Comparison of ENCODE assay signal across 22 cellular contexts in genomic region chr9:79568337-79569084, GRCh38. TPM values are rescaled to one million over a fixed set of nuclear protein-coding genes. Genes with fewer than 3 reads are reported as not detected.
DNase-seq lines count a peak whose midpoint lies in the region; ATAC-seq and TF ChIP-seq lines count a peak whose summit lies in the region.
"Had no signal": no experiment of that assay in that cellular context is flagged by ENCODE, and none has a peak within 500 bp of the region (broad histone marks: within the 10 kb centered on the region; RNA-seq: fewer than 3 reads in every experiment).

No MANE protein-coding gene starts in this region.

- H3K9ac ChIP-seq in DND-41 (ENCODE audit: low read depth, low read length) (no peak overlapping the region), smooth muscle cell (ENCODE audit: low read depth) (no peak overlapping the region)

- H3K27ac ChIP-seq in DND-41 (ENCODE audit: low read length) (no peak overlapping the region), OCI-LY7 (ENCODE audit: low read depth, low read length, poor library complexity, severe bottlenecking) (peak overlapping the region; percentile 41), smooth muscle cell (ENCODE audit: low read depth) (no peak overlapping the region)
- H3K27ac ChIP-seq: epithelial cell of prostate, gastrocnemius medialis, prostate gland, upper lobe of left lung had no signal

- H3K36me3 ChIP-seq in DND-41 (ENCODE audit: insufficient read depth, low read length) (no peaks in the 10 kb centered on the region), OCI-LY7 (ENCODE audit: insufficient read depth, low read length) (no peaks in the 10 kb centered on the region; the same call in 1 of the 2 replicates), smooth muscle cell (ENCODE audit: low read depth) (no peaks in the 10 kb centered on the region)
- H3K36me3 ChIP-seq: gastrocnemius medialis, prostate gland, upper lobe of left lung had no signal

- peaks cover 2% of the 10 kb centered on the region; the same call in 1 of the 2 replicates for H4K20me1 ChIP-seq in DND-41 (ENCODE audit: insufficient read depth, low read length)
- no peaks in the 10 kb centered on the region for H4K20me1 ChIP-seq in OCI-LY7 (ENCODE audit: insufficient read depth, low read length)
- H4K20me1 ChIP-seq in smooth muscle cell (ENCODE audit: low read depth), result peaks cover 7% of the 10 kb centered on the region

- ATAC-seq in DND-41 (ENCODE audit: insufficient read depth, low read depth), result no peak
- ATAC-seq: activated T-cell treated with anti-CD3 and anti-CD28 coated beads, Interleukin-2, amount 50 U/mL, for 4 hours; gastrocnemius medialis; stimulated activated effector memory CD8-positive, alpha-beta T cell treated with anti-CD3 and anti-CD28 coated beads, Interleukin-12 subunit alpha, Interleukin-12 subunit beta, amount 100 ng/mL, for 72 hours had no signal

- POLR2A ChIA-PET in OCI-LY7 (lab: Charles Lee), result interaction anchor here (0.6 to 1.7 kb wide), 3 partner anchors 10 to 544 kb away, joined by 3 to 9 read pairs (median 6); no protein-coding TSS in a partner anchor

- peak overlapping the region; percentile 2 for H3K4me3 Mint-ChIP-seq in nephron progenitor cell
- H3K4me3 Mint-ChIP-seq: activated naive CD4-positive, alpha-beta T cell treated with anti-CD3 and anti-CD28 coated beads, Interleukin-2, amount 50 U/mL, for 24 hours; activated T-cell treated with anti-CD3 and anti-CD28 coated beads, Interleukin-2, amount 50 U/mL, for 4 hours; stimulated activated effector memory CD8-positive, alpha-beta T cell treated with anti-CD3 and anti-CD28 coated beads, Interleukin-12 subunit alpha, Interleukin-12 subunit beta, amount 100 ng/mL, for 72 hours had no signal

- peaks cover 8% of the 10 kb centered on the region for H3K27me3 Mint-ChIP-seq in nephron progenitor cell (ENCODE audit: low read depth, poor library complexity)

- H3K27ac Mint-ChIP-seq in nephron progenitor cell, result no peak overlapping the region
- H3K27ac Mint-ChIP-seq: stimulated activated effector memory CD8-positive, alpha-beta T cell treated with anti-CD3 and anti-CD28 coated beads, Interleukin-12 subunit alpha, Interleukin-12 subunit beta, amount 100 ng/mL, for 72 hours had no signal

- H3K27me3 ChIP-seq in DND-41 (ENCODE audit: insufficient read depth, low read length, poor library complexity) (peaks cover 5% of the 10 kb centered on the region), smooth muscle cell (ENCODE audit: low read depth) (no peaks in the 10 kb centered on the region)
- H3K27me3 ChIP-seq: gastrocnemius medialis, upper lobe of left lung had no signal

- no TSS peak for BruUV-seq in OCI-LY7 (replicated peaks; lab: Mats Ljungman, UMichigan)

- H3K4me1 ChIP-seq in DND-41 (ENCODE audit: insufficient read depth, low read length), result peaks cover 14% of the 10 kb centered on the region
- H3K4me1 ChIP-seq in OCI-LY7 (ENCODE audit: insufficient read depth, low read length, poor library complexity, severe bottlenecking), result peaks cover 25% of the 10 kb centered on the region
- peaks cover 6% of the 10 kb centered on the region for H3K4me1 ChIP-seq in smooth muscle cell (ENCODE audit: low read depth)
- H3K4me1 ChIP-seq: prostate gland had no signal

- H3K4me2 ChIP-seq in DND-41 (ENCODE audit: insufficient read depth, low read length) (no peak overlapping the region), OCI-LY7 (ENCODE audit: low read length) (peak overlapping the region; percentile 47), smooth muscle cell (no peak overlapping the region)

- H2AFZ ChIP-seq in DND-41 (ENCODE audit: low read depth, low read length), result no peak overlapping the region
- peak overlapping the region; percentile 53; the same call in 1 of the 2 replicates for H2AFZ ChIP-seq in OCI-LY7 (ENCODE audit: low read length)
- H2AFZ ChIP-seq in smooth muscle cell (ENCODE audit: low read depth), result no peak overlapping the region

- no peak overlapping the region for H3K4me3 ChIP-seq in DND-41 (ENCODE audit: low read depth in 1 of 2, low read length in 2 of 2)
- H3K4me3 ChIP-seq in OCI-LY7 (ENCODE audit: low read depth, low read length, poor library complexity, severe bottlenecking), result peak overlapping the region; percentile 11
- no peak overlapping the region for H3K4me3 ChIP-seq in smooth muscle cell
- H3K4me3 ChIP-seq: gastrocnemius medialis, prostate gland, upper lobe of left lung had no signal

- TF ChIP-seq CTCF in DND-41 (IDR thresholded peaks at IDR 0.05; ENCODE audit: borderline replicate concordance, extremely low read depth, low read length, poor library complexity, severe bottlenecking) (peak; percentile 12), GM13977 (IDR thresholded peaks at IDR 0.05; ENCODE audit: extremely low read depth, insufficient read depth, missing control alignments) (no peak), OCI-LY7 (conservative IDR thresholded peaks at IDR 0.05; ENCODE audit: low read length) (peak; percentile 39; the same call in 1 of the 2 replicates), nephron progenitor cell (IDR thresholded peaks at IDR 0.05) (no peak), smooth muscle cell (IDR thresholded peaks at IDR 0.05; ENCODE audit: borderline replicate concordance, insufficient read depth, poor library complexity, severe bottlenecking) (no peak)

- peaks cover 25% of the 10 kb centered on the region for H3K4me1 Mint-ChIP-seq in nephron progenitor cell

- H3K9me3 ChIP-seq in DND-41 (ENCODE audit: insufficient read depth, low read length, severe bottlenecking), result no peaks in the 10 kb centered on the region
- H3K9me3 ChIP-seq in OCI-LY7 (ENCODE audit: low read length), result no peaks in the 10 kb centered on the region
- H3K9me3 ChIP-seq in smooth muscle cell (replicated peaks; ENCODE audit: low read depth), result no peaks in the 10 kb centered on the region
- H3K9me3 ChIP-seq: gastrocnemius medialis, prostate gland, upper lobe of left lung had no signal

- H3K9me2 ChIP-seq in OCI-LY7 (ENCODE audit: insufficient read depth, low read length), result no peaks in the 10 kb centered on the region

- peaks cover 4% of the 10 kb centered on the region for H3K79me2 ChIP-seq in DND-41 (ENCODE audit: insufficient read depth, low read length)
- peaks cover 3% of the 10 kb centered on the region; the same call in 1 of the 2 replicates for H3K79me2 ChIP-seq in OCI-LY7 (ENCODE audit: insufficient read depth, low read depth, low read length)
- H3K79me2 ChIP-seq in smooth muscle cell (ENCODE audit: low read depth), result peaks cover 7% of the 10 kb centered on the region

- WGBS in smooth muscle cell (ENCODE audit: low lambda C conversion rate), result 90% methylated on average over 7 of the region's 7 CpGs

- H3F3A ChIP-seq in smooth muscle cell (ENCODE audit: low read depth), result peaks cover 4% of the 10 kb centered on the region

- H3K9me3 Mint-ChIP-seq in nephron progenitor cell, result peaks cover 18% of the 10 kb centered on the region
- H3K9me3 Mint-ChIP-seq: activated naive CD4-positive, alpha-beta T cell treated with anti-CD3 and anti-CD28 coated beads, Interleukin-2, amount 50 U/mL, for 24 hours; activated T-cell treated with anti-CD3 and anti-CD28 coated beads, Interleukin-2, amount 50 U/mL, for 4 hours; stimulated activated effector memory CD8-positive, alpha-beta T cell treated with anti-CD3 and anti-CD28 coated beads, Interleukin-12 subunit alpha, Interleukin-12 subunit beta, amount 100 ng/mL, for 72 hours had no signal

- no peak for DNase-seq in DND-41
- peak; percentile 13 for DNase-seq in GM13977 (ENCODE audit: low spot score)
- DNase-seq in OCI-LY7 (ENCODE audit: low spot score), result peak; percentile 63
- no peak for DNase-seq in nephron progenitor cell
- no peak for DNase-seq in smooth muscle cell (lab: John Stamatoyannopoulos, UW; ENCODE audit: unreplicated experiment)
- DNase-seq in cerebellar cortex (ENCODE audit: low spot score), result no peak
- DNase-seq in H4 (ENCODE audit: low spot score), result no peak
- no peak for DNase-seq in epidermal melanocyte (ENCODE audit: insufficient read length, low spot score)
- DNase-seq: activated CD4-positive, alpha-beta T cell treated with anti-CD3 and anti-CD28 coated beads, Interleukin-2, amount 50 U/mL, for 48 hours; activated T-cell treated with anti-CD3 and anti-CD28 coated beads, Interleukin-2, amount 50 U/mL, for 4 hours; cortex of kidney; DMS153; gastrocnemius medialis; NCI-H2029 treated with DMSO at 0.1 percent for 48 hours; NCI-H510A; SW 1271 had no signal

- H3K36me3 Mint-ChIP-seq in nephron progenitor cell (ENCODE audit: low read depth), result peaks cover 6% of the 10 kb centered on the region
- H3K36me3 Mint-ChIP-seq: activated naive CD4-positive, alpha-beta T cell treated with anti-CD3 and anti-CD28 coated beads, Interleukin-2, amount 50 U/mL, for 24 hours; brain had no signal

- in situ Hi-C loops in GM13977 (cut with MboI; ENCODE audit: low pct_unique_long_range_greater_than_20kb, low sequenced_read_pairs, unreplicated experiment), result loop anchor here (25.0 kb wide), 1 partner anchor 556 kb away; no protein-coding TSS in a partner anchor

- CTCF ChIA-PET in OCI-LY7 (lab: Charles Lee; ENCODE audit: unreplicated experiment), result no interaction called here

- intact Hi-C loops in OCI-LY7 (cut with micrococcal nuclease; ENCODE audit: unreplicated experiment), result no loop called here

RNA-seq across cellular contexts. Expression of gene TLE4, which starts 3.3 kb away (rescaled TPM):
- 32.8 and 36.7 TPM in 2 replicates for total RNA-seq in OCI-LY7 (2014; rRNA removed; shearing (Covaris generic))
- total RNA-seq in OCI-LY7 (2022) (41.7 and 47.4 TPM in 2 replicates), smooth muscle cell (53.7 and 74.3 TPM in 2 replicates)
- 31.6 and 58.8 TPM in 2 replicates for polyA plus RNA-seq in smooth muscle cell
- 27.8 and 32.1 TPM in 2 replicates for total RNA-seq in H4 (2014; rRNA removed; shearing (Covaris generic))

Comparison
In these comparisons a context has a peak if more than half of its experiments do, and no peak if none do; other contexts are left out.
1. DNase-seq: peak in GM13977 (single experiment) and OCI-LY7 (single experiment); none in DND-41 (single experiment), nephron progenitor cell (single experiment), smooth muscle cell (single experiment), cerebellar cortex (single experiment), H4 (single experiment) and epidermal melanocyte (single experiment).
2. CTCF ChIP-seq: peak in DND-41 (single experiment) and OCI-LY7 (single experiment); none in GM13977 (single experiment), nephron progenitor cell (single experiment) and smooth muscle cell (single experiment).